In genomic region chr11:111417011-111417765, GRCh38 we compare ENCODE assay signal across 9 cellular contexts. TPM values are rescaled to one million over a fixed set of nuclear protein-coding genes. Genes with fewer than 3 reads are reported as not detected.
A peak's percentile ranks its signal among the peaks of the same experiment; 100 is the strongest.
DNase-seq lines count a peak whose midpoint lies in the region; ATAC-seq, FAIRE-seq and TF ChIP-seq lines count a peak whose summit lies in the region.
"Had no signal": no experiment of that assay in that cellular context is flagged by ENCODE, and none has a peak within 500 bp of the region (broad histone marks: within the 10 kb centered on the region; RNA-seq: fewer than 3 reads in every experiment).

No MANE protein-coding gene starts in this region.

- TF ChIP-seq CTCF in pancreas (IDR thresholded peaks at IDR 0.05), result no peak

- WGBS in pancreas, 2 donors, result 43 to 47% methylated on average over 8 of the region's 8 CpGs

- H3K27me3 Mint-ChIP-seq in activated T-helper 2 cell treated with anti-CD3 and anti-CD28 coated beads, Interferon-gamma antibody, Interleukin-2, Interleukin-4, amounts not matched to agents 10 μg/mL and 5 μg/mL and 100 μg/mL, durations not matched to agents 14 hours and 24 hours and 36 hours (ENCODE audit: low read depth), result no peaks in the 10 kb centered on the region

- intact Hi-C loops in activated T-helper 2 cell treated with anti-CD3 and anti-CD28 coated beads, Interferon-gamma antibody, Interleukin-2, Interleukin-4, amounts not matched to agents 10 μg/mL and 5 μg/mL and 100 μg/mL, durations not matched to agents 14 hours and 24 hours and 36 hours (cut with micrococcal nuclease), result no loop called here
- intact Hi-C loops in pancreas (cut with DNase I), result no loop called here

- DNase-seq in DMS79 treated with DMSO at 0.1 percent for 48 hours (lab: John Stamatoyannopoulos, UW) (peak; percentile 92), pancreas (no peak), NCI-H2081 treated with DMSO at 0.1 percent for 48 hours (lab: John Stamatoyannopoulos, UW) (no peak), NCI-H187 treated with DMSO at 0.1 percent for 48 hours (lab: John Stamatoyannopoulos, UW) (no peak), SJCRH30 (no peak)
- DNase-seq in activated T-helper 2 cell treated with anti-CD3 and anti-CD28 coated beads, Interferon-gamma antibody, Interleukin-2, Interleukin-4, amounts not matched to agents 10 μg/mL and 5 μg/mL and 100 μg/mL, durations not matched to agents 14 hours and 24 hours and 36 hours (ENCODE audit: low spot score), result no peak

- ATAC-seq in GM19395 (IDR thresholded peaks at IDR 0.05; ENCODE audit: unreplicated experiment) (peak; percentile 74), HG03439 (IDR thresholded peaks at IDR 0.05; ENCODE audit: unreplicated experiment) (peak; percentile 64), pancreas (peak in 3 of 4 donors; percentile 17 to 56 (median 40))

- no peaks in the 10 kb centered on the region for H3K36me3 Mint-ChIP-seq in activated T-helper 2 cell treated with anti-CD3 and anti-CD28 coated beads, Interferon-gamma antibody, Interleukin-2, Interleukin-4, amounts not matched to agents 10 μg/mL and 5 μg/mL and 100 μg/mL, durations not matched to agents 14 hours and 24 hours and 36 hours (ENCODE audit: low read depth)

- no peaks in the 10 kb centered on the region for H3K9me3 Mint-ChIP-seq in activated T-helper 2 cell treated with anti-CD3 and anti-CD28 coated beads, Interferon-gamma antibody, Interleukin-2, Interleukin-4, amounts not matched to agents 10 μg/mL and 5 μg/mL and 100 μg/mL, durations not matched to agents 14 hours and 24 hours and 36 hours

- H3K4me3 ChIP-seq in pancreas, result no peak overlapping the region
- H3K4me3 ChIP-seq in SJCRH30, result no peak overlapping the region

- H3K4me1 Mint-ChIP-seq in activated T-helper 2 cell treated with anti-CD3 and anti-CD28 coated beads, Interferon-gamma antibody, Interleukin-2, Interleukin-4, amounts not matched to agents 10 μg/mL and 5 μg/mL and 100 μg/mL, durations not matched to agents 14 hours and 24 hours and 36 hours (ENCODE audit: low read depth), result peaks cover 60% of the 10 kb centered on the region

- H3K9me3 ChIP-seq in pancreas (no peaks in the 10 kb centered on the region), SJCRH30 (replicated peaks) (no peaks in the 10 kb centered on the region)

- peak overlapping the region; percentile 87 for H3K27ac Mint-ChIP-seq in activated T-helper 2 cell treated with anti-CD3 and anti-CD28 coated beads, Interferon-gamma antibody, Interleukin-2, Interleukin-4, amounts not matched to agents 10 μg/mL and 5 μg/mL and 100 μg/mL, durations not matched to agents 14 hours and 24 hours and 36 hours

- H3K27me3 ChIP-seq in pancreas (no peaks in the 10 kb centered on the region), SJCRH30 (no peaks in the 10 kb centered on the region)

- no peaks in the 10 kb centered on the region for H3K36me3 ChIP-seq in pancreas
- H3K36me3 ChIP-seq in SJCRH30, result no peaks in the 10 kb centered on the region

- no peak overlapping the region for H3K4me3 Mint-ChIP-seq in activated T-helper 2 cell treated with anti-CD3 and anti-CD28 coated beads, Interferon-gamma antibody, Interleukin-2, Interleukin-4, amounts not matched to agents 10 μg/mL and 5 μg/mL and 100 μg/mL, durations not matched to agents 14 hours and 24 hours and 36 hours (ENCODE audit: low read depth)

- peaks cover 18 to 23% (median 21%) of the 10 kb centered on the region in 3 donors for H3K4me1 ChIP-seq in pancreas
- H3K4me1 ChIP-seq in SJCRH30, result no peaks in the 10 kb centered on the region

- no peak for FAIRE-seq in pancreas (lab: Jason Lieb, UNC)

- H3K27ac ChIP-seq in pancreas, result peak overlapping the region in 1 of 4 donors; percentile 42
- H3K27ac ChIP-seq in SJCRH30, result no peak overlapping the region

RNA-seq across cellular contexts. Expression of gene POU2AF1, which starts 38.1 kb away (rescaled TPM):
- total RNA-seq in activated T-helper 2 cell treated with anti-CD3 and anti-CD28 coated beads, Interferon-gamma antibody, Interleukin-2, Interleukin-4, amounts not matched to agents 10 μg/mL and 5 μg/mL and 100 μg/mL, durations not matched to agents 14 hours and 24 hours and 36 hours, result 35.2 and 37.2 TPM in 2 replicates
- 1 to 10 TPM in 1 of 6 donors, under 1 TPM in 5; 0.08 to 2.2 (median 0.41) TPM for total RNA-seq in pancreas
- under 1 TPM; 0.19 to 0.73 TPM for polyA plus RNA-seq in pancreas
- not detected in 2 replicates for total RNA-seq in SJCRH30 (2014; rRNA removed; shearing (Covaris generic))
- total RNA-seq: dermis microvascular lymphatic vessel endothelial cell had no signal

Comparison
In these comparisons a context has a peak if more than half of its experiments do, and no peak if none do; other contexts are left out.
1. RNA of gene POU2AF1, which starts 38.1 kb away (total RNA-seq): 35.2 to 37.2 TPM in activated T-helper 2 cell treated with anti-CD3 and anti-CD28 coated beads, Interferon-gamma antibody, Interleukin-2, Interleukin-4, amounts not matched to agents 10 μg/mL and 5 μg/mL and 100 μg/mL, durations not matched to agents 14 hours and 24 hours and 36 hours; 0.08 to 2.2 TPM in pancreas and not detected in SJCRH30; every median in the first group is over 10 times any median in the second.
2. Peak in every context shown above with its lines, with median percentiles within 50 percentile points of each other: ATAC-seq.